Comparison of ENCODE assay signal across 13 cellular contexts in genomic region chr12:67534671-67535070, GRCh38.
DNase-seq lines count a peak whose midpoint lies in the region; ATAC-seq lines count a peak whose summit lies in the region.
"Had no signal": no experiment of that assay in that cellular context is flagged by ENCODE, and none has a peak within 500 bp of the region (broad histone marks: within the 10 kb centered on the region; RNA-seq: fewer than 3 reads in every experiment).

No MANE protein-coding gene starts in this region.

- H3K4me1 ChIP-seq in GM23248 (ENCODE audit: insufficient read depth) = peaks cover 27% of the 10 kb centered on the region

- peak overlapping the region; percentile 22; the same call in 1 of the 2 replicates for H2AFZ ChIP-seq in GM23248

- no peaks in the 10 kb centered on the region for H3K27me3 ChIP-seq in GM23248 (replicated peaks; ENCODE audit: insufficient read depth)

- in situ Hi-C loops in GM23248 (cut with MboI) = no loop called here

- H3F3A ChIP-seq in GM23248 (ENCODE audit: insufficient read depth) = peaks cover 34% of the 10 kb centered on the region

- peak overlapping the region; percentile 74 for H3K27ac ChIP-seq in GM23248

- no peak for ATAC-seq in HG02763 (IDR thresholded peaks at IDR 0.05; ENCODE audit: unreplicated experiment)
- no peak for ATAC-seq in HG02623 (IDR thresholded peaks at IDR 0.05; ENCODE audit: unreplicated experiment)
- ATAC-seq: activated CD4-positive, CD25-positive, alpha-beta regulatory T cell treated with anti-CD3 and anti-CD28 coated beads, Interleukin-2, amount 50 U/mL, for 24 hours; left lobe of liver had no signal

- H3K36me3 ChIP-seq in GM23248 (ENCODE audit: low read depth) = no peaks in the 10 kb centered on the region

- H3K4me2 ChIP-seq in GM23248 (ENCODE audit: unreplicated experiment) = peak overlapping the region; percentile 61

- no peaks in the 10 kb centered on the region for H4K20me1 ChIP-seq in GM23248 (ENCODE audit: insufficient read depth)

- 1 to 4% methylated on average over 4 of the region's 4 CpGs for WGBS in GM23248 (ENCODE audit: low coverage in 1 of 2, low lambda C conversion rate in 2 of 2, missing lambda C conversion rate in 2 of 2), 2 experiments

- DNase-seq in GM23248 = peak; percentile 92
- peak; percentile 31 for DNase-seq in T1000 (lab: John Stamatoyannopoulos, UW)
- DNase-seq in glomerular visceral epithelial cell (ENCODE audit: extremely low spot score) = peak; percentile 66
- DNase-seq in skeletal muscle cell (ENCODE audit: low read depth) = peak; percentile 92
- no peak for DNase-seq in stimulated activated CD4-positive, alpha-beta T cell treated with anti-CD3 and anti-CD28 coated beads, Interleukin-15, amount 100 ng/mL, for 24 hours
- no peak for DNase-seq in SW480 (ENCODE audit: low spot score)
- DNase-seq: activated gamma-delta T cell treated with Interleukin-2 at 50 U/mL for 16 hours, DND-41, NCI-H146 had no signal

- H3K9me2 ChIP-seq in GM23248 (ENCODE audit: insufficient read depth) = no peaks in the 10 kb centered on the region

- H3K4me3 ChIP-seq in GM23248 (peak overlapping the region; percentile 5; the same call in 1 of the 2 replicates), skeletal muscle cell (ENCODE audit: low read depth, low read length) (no peak overlapping the region)

- peak overlapping the region; percentile 32 for H3K9ac ChIP-seq in GM23248

- H3K9me3 ChIP-seq in GM23248 (ENCODE audit: low read depth) = no peaks in the 10 kb centered on the region

- H3K79me2 ChIP-seq in GM23248 (ENCODE audit: insufficient read depth) = no peaks in the 10 kb centered on the region

Comparison
In these comparisons a context has a peak if more than half of its experiments do, and no peak if none do; other contexts are left out.
1. DNase-seq: peak in GM23248 (single experiment), T1000 (single experiment), glomerular visceral epithelial cell (single experiment) and skeletal muscle cell (single experiment); none in stimulated activated CD4-positive, alpha-beta T cell treated with anti-CD3 and anti-CD28 coated beads, Interleukin-15, amount 100 ng/mL, for 24 hours (single experiment) and SW480 (single experiment).